In the genomic region with DNA sequence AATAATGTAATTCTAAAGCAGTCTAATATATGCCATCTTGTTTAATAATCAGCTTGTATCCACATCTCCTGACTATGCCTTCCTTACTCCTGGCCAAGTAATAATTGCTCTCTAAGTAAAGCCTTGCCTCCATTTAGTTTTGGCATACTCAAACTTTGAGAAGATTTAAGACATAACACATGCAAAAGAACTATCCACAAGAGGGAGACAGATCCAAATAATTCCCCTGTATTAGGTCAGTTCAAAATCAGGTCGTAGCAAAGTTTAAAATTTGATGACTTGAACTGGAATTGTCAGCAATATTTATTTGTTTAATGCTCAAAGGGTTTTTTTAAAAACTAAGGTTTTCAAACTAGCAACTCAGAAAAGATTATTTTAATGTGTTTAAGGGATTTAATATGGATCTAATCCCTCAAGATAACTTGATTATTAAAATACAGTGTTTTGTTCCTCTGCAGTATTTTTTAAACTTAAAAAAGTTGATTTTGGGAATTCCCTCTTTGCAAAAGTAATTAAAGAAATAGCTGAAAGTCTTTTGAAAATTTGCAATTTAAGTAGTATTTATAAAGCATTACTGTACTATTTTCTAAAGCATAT, we compare ENCODE assay signal across 1 cellular context.
TF ChIP-seq lines count a peak whose summit lies in the region.

No MANE protein-coding gene starts in this region.

TF ChIP-seq in GM23338, 12 proteins besides CTCF, POLR2A, EP300 and RAD21 (continued from another document):
- TF ChIP-seq, protein P1, sequence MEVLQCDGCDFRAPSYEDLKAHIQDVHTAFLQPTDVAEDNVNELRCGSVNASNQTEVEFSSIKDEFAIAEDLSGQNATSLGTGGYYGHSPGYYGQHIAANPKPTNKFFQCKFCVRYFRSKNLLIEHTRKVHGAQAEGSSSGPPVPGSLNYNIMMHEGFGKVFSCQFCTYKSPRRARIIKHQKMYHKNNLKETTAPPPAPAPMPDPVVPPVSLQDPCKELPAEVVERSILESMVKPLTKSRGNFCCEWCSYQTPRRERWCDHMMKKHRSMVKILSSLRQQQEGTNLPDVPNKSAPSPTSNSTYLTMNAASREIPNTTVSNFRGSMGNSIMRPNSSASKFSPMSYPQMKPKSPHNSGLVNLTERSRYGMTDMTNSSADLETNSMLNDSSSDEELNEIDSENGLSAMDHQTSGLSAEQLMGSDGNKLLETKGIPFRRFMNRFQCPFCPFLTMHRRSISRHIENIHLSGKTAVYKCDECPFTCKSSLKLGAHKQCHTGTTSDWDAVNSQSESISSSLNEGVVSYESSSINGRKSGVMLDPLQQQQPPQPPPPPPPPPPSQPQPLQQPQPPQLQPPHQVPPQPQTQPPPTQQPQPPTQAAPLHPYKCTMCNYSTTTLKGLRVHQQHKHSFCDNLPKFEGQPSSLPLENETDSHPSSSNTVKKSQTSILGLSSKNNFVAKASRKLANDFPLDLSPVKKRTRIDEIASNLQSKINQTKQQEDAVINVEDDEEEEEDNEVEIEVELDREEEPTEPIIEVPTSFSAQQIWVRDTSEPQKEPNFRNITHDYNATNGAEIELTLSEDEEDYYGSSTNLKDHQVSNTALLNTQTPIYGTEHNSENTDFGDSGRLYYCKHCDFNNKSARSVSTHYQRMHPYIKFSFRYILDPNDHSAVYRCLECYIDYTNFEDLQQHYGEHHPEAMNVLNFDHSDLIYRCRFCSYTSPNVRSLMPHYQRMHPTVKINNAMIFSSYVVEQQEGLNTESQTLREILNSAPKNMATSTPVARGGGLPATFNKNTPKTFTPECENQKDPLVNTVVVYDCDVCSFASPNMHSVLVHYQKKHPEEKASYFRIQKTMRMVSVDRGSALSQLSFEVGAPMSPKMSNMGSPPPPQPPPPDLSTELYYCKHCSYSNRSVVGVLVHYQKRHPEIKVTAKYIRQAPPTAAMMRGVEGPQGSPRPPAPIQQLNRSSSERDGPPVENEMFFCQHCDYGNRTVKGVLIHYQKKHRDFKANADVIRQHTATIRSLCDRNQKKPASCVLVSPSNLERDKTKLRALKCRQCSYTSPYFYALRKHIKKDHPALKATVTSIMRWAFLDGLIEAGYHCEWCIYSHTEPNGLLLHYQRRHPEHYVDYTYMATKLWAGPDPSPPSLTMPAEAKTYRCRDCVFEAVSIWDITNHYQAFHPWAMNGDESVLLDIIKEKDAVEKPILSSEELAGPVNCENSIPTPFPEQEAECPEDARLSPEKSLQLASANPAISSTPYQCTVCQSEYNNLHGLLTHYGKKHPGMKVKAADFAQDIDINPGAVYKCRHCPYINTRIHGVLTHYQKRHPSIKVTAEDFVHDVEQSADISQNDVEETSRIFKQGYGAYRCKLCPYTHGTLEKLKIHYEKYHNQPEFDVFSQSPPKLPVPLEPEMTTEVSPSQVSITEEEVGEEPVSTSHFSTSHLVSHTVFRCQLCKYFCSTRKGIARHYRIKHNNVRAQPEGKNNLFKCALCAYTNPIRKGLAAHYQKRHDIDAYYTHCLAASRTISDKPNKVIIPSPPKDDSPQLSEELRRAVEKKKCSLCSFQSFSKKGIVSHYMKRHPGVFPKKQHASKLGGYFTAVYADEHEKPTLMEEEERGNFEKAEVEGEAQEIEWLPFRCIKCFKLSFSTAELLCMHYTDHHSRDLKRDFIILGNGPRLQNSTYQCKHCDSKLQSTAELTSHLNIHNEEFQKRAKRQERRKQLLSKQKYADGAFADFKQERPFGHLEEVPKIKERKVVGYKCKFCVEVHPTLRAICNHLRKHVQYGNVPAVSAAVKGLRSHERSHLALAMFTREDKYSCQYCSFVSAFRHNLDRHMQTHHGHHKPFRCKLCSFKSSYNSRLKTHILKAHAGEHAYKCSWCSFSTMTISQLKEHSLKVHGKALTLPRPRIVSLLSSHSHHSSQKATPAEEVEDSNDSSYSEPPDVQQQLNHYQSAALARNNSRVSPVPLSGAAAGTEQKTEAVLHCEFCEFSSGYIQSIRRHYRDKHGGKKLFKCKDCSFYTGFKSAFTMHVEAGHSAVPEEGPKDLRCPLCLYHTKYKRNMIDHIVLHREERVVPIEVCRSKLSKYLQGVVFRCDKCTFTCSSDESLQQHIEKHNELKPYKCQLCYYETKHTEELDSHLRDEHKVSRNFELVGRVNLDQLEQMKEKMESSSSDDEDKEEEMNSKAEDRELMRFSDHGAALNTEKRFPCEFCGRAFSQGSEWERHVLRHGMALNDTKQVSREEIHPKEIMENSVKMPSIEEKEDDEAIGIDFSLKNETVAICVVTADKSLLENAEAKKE (CRISPR knock-in tag; IDR thresholded peaks at IDR 0.05): no peak
- TF ChIP-seq, protein P2, sequence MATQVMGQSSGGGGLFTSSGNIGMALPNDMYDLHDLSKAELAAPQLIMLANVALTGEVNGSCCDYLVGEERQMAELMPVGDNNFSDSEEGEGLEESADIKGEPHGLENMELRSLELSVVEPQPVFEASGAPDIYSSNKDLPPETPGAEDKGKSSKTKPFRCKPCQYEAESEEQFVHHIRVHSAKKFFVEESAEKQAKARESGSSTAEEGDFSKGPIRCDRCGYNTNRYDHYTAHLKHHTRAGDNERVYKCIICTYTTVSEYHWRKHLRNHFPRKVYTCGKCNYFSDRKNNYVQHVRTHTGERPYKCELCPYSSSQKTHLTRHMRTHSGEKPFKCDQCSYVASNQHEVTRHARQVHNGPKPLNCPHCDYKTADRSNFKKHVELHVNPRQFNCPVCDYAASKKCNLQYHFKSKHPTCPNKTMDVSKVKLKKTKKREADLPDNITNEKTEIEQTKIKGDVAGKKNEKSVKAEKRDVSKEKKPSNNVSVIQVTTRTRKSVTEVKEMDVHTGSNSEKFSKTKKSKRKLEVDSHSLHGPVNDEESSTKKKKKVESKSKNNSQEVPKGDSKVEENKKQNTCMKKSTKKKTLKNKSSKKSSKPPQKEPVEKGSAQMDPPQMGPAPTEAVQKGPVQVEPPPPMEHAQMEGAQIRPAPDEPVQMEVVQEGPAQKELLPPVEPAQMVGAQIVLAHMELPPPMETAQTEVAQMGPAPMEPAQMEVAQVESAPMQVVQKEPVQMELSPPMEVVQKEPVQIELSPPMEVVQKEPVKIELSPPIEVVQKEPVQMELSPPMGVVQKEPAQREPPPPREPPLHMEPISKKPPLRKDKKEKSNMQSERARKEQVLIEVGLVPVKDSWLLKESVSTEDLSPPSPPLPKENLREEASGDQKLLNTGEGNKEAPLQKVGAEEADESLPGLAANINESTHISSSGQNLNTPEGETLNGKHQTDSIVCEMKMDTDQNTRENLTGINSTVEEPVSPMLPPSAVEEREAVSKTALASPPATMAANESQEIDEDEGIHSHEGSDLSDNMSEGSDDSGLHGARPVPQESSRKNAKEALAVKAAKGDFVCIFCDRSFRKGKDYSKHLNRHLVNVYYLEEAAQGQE (IDR thresholded peaks at IDR 0.05; ENCODE audit: unreplicated experiment): no peak
